Comparison of ENCODE assay signal across 7 cellular contexts in genomic region chr6:104326173-104327001, GRCh38.
A peak's percentile ranks its signal among the peaks of the same experiment; 100 is the strongest.
DNase-seq lines count a peak whose midpoint lies in the region; ATAC-seq, FAIRE-seq and TF ChIP-seq lines count a peak whose summit lies in the region.

No MANE protein-coding gene starts in this region.

- H3K4me1 ChIP-seq in kidney (ENCODE audit: control insufficient read depth in 1 of 2, insufficient read depth in 1 of 2, low read depth in 1 of 2, low read length in 2 of 2) = no peaks in the 10 kb centered on the region

- no peak overlapping the region for H3K27ac ChIP-seq in kidney (ENCODE audit: low read depth in 2 of 2, low read length in 2 of 2)

- H3K4me3 ChIP-seq in astrocyte of the spinal cord (ENCODE audit: low read depth, low read length) = no peak overlapping the region
- H3K4me3 ChIP-seq in kidney (ENCODE audit: low read length in 2 of 2) = no peak overlapping the region

- DNase-seq in astrocyte of the spinal cord (ENCODE audit: low read depth, low spot score) = peak; percentile 25
- peak; percentile 86 for DNase-seq in stromal cell of bone marrow (ENCODE audit: low read depth)
- DNase-seq in midbrain (lab: John Stamatoyannopoulos, UW) = no peak
- no peak for DNase-seq in mesenteric fat pad (ENCODE audit: low spot score)
- no peak for DNase-seq in kidney

- intact Hi-C loops in kidney (cut with DNase I) = no loop called here

- no peak overlapping the region for H3K9ac ChIP-seq in kidney (ENCODE audit: low read length in 2 of 2)

- H3K9me3 ChIP-seq in kidney (ENCODE audit: control insufficient read depth in 1 of 2, low read length in 2 of 2) = no peaks in the 10 kb centered on the region

- in situ Hi-C loops in astrocyte of the spinal cord (cut with HindIII; ENCODE audit: low sequenced_read_pairs) = no loop called here

- TF ChIP-seq CTCF in astrocyte of the spinal cord (IDR thresholded peaks at IDR 0.05; ENCODE audit: low read depth, low read length) (no peak), kidney (IDR thresholded peaks at IDR 0.05; ENCODE audit: borderline replicate concordance, extremely low read depth, insufficient read depth) (no peak)

- FAIRE-seq in kidney (lab: Jason Lieb, UNC) = no peak

- peak; percentile 63 for ATAC-seq in GM21423 (IDR thresholded peaks at IDR 0.05; ENCODE audit: unreplicated experiment)
- ATAC-seq in HG03442 (IDR thresholded peaks at IDR 0.05; ENCODE audit: unreplicated experiment) = peak; percentile 75

- no peaks in the 10 kb centered on the region for H3K36me3 ChIP-seq in kidney (ENCODE audit: control insufficient read depth in 1 of 2, insufficient read depth in 2 of 2, low read length in 2 of 2)

Comparison
In these comparisons a context has a peak if more than half of its experiments do, and no peak if none do; other contexts are left out.
1. DNase-seq: peak in astrocyte of the spinal cord (single experiment) and stromal cell of bone marrow (single experiment); none in midbrain (single experiment), mesenteric fat pad (single experiment) and kidney (single experiment).